In the genomic region with DNA sequence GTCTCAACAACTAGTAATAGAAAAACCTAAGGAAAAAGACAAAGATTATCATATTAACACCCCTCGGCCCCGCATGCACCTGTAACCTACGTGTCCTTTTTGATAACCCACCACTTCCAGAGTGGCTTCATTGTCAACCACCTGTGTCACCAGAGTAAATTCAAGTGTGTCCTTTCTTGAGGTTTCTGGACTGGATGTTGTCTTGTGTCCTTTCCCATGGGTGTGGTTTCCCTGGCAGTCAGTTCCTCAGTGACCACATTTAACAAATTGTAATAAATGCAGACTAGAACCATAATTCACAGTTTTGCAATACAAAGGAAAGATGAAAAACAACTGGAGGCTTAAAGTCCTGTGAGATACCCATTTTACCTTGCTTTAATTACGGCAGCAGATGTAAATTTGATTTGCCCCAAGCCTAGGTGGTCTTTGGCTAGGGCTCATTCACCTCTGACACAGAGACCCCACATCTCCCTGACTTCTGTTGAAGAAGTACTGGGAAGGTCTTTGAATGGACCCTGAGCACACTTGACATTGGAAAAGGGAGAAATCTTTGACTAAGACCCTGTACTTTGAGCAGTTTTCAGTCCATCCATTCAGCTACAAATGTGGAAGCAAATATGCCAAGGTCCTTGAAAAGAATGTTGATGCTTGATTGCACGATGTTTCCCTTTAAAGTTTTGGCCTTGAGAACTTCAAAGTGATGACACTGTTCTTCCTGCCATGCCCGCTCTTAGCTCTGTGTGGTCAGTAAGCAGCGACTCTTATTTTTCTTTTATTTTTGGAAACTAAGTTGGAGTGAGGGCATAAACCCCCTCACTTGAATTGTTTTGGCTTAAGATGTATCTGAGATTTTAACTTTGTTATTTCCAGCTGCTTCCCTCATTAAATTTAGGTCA, we compare ENCODE assay signal across 1 cellular context.
TF ChIP-seq lines count a peak whose summit lies in the region.

No MANE protein-coding gene starts in this region.

TF ChIP-seq in GM23338, 12 proteins besides CTCF, POLR2A, EP300 and RAD21 (continued from another document):
- TF ChIP-seq, protein P1, sequence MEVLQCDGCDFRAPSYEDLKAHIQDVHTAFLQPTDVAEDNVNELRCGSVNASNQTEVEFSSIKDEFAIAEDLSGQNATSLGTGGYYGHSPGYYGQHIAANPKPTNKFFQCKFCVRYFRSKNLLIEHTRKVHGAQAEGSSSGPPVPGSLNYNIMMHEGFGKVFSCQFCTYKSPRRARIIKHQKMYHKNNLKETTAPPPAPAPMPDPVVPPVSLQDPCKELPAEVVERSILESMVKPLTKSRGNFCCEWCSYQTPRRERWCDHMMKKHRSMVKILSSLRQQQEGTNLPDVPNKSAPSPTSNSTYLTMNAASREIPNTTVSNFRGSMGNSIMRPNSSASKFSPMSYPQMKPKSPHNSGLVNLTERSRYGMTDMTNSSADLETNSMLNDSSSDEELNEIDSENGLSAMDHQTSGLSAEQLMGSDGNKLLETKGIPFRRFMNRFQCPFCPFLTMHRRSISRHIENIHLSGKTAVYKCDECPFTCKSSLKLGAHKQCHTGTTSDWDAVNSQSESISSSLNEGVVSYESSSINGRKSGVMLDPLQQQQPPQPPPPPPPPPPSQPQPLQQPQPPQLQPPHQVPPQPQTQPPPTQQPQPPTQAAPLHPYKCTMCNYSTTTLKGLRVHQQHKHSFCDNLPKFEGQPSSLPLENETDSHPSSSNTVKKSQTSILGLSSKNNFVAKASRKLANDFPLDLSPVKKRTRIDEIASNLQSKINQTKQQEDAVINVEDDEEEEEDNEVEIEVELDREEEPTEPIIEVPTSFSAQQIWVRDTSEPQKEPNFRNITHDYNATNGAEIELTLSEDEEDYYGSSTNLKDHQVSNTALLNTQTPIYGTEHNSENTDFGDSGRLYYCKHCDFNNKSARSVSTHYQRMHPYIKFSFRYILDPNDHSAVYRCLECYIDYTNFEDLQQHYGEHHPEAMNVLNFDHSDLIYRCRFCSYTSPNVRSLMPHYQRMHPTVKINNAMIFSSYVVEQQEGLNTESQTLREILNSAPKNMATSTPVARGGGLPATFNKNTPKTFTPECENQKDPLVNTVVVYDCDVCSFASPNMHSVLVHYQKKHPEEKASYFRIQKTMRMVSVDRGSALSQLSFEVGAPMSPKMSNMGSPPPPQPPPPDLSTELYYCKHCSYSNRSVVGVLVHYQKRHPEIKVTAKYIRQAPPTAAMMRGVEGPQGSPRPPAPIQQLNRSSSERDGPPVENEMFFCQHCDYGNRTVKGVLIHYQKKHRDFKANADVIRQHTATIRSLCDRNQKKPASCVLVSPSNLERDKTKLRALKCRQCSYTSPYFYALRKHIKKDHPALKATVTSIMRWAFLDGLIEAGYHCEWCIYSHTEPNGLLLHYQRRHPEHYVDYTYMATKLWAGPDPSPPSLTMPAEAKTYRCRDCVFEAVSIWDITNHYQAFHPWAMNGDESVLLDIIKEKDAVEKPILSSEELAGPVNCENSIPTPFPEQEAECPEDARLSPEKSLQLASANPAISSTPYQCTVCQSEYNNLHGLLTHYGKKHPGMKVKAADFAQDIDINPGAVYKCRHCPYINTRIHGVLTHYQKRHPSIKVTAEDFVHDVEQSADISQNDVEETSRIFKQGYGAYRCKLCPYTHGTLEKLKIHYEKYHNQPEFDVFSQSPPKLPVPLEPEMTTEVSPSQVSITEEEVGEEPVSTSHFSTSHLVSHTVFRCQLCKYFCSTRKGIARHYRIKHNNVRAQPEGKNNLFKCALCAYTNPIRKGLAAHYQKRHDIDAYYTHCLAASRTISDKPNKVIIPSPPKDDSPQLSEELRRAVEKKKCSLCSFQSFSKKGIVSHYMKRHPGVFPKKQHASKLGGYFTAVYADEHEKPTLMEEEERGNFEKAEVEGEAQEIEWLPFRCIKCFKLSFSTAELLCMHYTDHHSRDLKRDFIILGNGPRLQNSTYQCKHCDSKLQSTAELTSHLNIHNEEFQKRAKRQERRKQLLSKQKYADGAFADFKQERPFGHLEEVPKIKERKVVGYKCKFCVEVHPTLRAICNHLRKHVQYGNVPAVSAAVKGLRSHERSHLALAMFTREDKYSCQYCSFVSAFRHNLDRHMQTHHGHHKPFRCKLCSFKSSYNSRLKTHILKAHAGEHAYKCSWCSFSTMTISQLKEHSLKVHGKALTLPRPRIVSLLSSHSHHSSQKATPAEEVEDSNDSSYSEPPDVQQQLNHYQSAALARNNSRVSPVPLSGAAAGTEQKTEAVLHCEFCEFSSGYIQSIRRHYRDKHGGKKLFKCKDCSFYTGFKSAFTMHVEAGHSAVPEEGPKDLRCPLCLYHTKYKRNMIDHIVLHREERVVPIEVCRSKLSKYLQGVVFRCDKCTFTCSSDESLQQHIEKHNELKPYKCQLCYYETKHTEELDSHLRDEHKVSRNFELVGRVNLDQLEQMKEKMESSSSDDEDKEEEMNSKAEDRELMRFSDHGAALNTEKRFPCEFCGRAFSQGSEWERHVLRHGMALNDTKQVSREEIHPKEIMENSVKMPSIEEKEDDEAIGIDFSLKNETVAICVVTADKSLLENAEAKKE (CRISPR knock-in tag; IDR thresholded peaks at IDR 0.05) = no peak
- no peak for TF ChIP-seq NANOG (IDR thresholded peaks at IDR 0.05; ENCODE audit: borderline replicate concordance)
- TF ChIP-seq, protein P2, sequence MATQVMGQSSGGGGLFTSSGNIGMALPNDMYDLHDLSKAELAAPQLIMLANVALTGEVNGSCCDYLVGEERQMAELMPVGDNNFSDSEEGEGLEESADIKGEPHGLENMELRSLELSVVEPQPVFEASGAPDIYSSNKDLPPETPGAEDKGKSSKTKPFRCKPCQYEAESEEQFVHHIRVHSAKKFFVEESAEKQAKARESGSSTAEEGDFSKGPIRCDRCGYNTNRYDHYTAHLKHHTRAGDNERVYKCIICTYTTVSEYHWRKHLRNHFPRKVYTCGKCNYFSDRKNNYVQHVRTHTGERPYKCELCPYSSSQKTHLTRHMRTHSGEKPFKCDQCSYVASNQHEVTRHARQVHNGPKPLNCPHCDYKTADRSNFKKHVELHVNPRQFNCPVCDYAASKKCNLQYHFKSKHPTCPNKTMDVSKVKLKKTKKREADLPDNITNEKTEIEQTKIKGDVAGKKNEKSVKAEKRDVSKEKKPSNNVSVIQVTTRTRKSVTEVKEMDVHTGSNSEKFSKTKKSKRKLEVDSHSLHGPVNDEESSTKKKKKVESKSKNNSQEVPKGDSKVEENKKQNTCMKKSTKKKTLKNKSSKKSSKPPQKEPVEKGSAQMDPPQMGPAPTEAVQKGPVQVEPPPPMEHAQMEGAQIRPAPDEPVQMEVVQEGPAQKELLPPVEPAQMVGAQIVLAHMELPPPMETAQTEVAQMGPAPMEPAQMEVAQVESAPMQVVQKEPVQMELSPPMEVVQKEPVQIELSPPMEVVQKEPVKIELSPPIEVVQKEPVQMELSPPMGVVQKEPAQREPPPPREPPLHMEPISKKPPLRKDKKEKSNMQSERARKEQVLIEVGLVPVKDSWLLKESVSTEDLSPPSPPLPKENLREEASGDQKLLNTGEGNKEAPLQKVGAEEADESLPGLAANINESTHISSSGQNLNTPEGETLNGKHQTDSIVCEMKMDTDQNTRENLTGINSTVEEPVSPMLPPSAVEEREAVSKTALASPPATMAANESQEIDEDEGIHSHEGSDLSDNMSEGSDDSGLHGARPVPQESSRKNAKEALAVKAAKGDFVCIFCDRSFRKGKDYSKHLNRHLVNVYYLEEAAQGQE (IDR thresholded peaks at IDR 0.05; ENCODE audit: unreplicated experiment) = no peak
- no peak for TF ChIP-seq ZNF331 (CRISPR knock-in tag; IDR thresholded peaks at IDR 0.05; ENCODE audit: low read depth)
- no peak for TF ChIP-seq CREB1 (CRISPR knock-in tag; IDR thresholded peaks at IDR 0.05; ENCODE audit: low read depth)
- TF ChIP-seq STAT1 (IDR thresholded peaks at IDR 0.05; ENCODE audit: unreplicated experiment) = no peak
- no peak for TF ChIP-seq ZNF114 (CRISPR knock-in tag; IDR thresholded peaks at IDR 0.05)
- TF ChIP-seq, protein P3, sequence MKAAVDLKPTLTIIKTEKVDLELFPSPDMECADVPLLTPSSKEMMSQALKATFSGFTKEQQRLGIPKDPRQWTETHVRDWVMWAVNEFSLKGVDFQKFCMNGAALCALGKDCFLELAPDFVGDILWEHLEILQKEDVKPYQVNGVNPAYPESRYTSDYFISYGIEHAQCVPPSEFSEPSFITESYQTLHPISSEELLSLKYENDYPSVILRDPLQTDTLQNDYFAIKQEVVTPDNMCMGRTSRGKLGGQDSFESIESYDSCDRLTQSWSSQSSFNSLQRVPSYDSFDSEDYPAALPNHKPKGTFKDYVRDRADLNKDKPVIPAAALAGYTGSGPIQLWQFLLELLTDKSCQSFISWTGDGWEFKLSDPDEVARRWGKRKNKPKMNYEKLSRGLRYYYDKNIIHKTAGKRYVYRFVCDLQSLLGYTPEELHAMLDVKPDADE (IDR thresholded peaks at IDR 0.05) = no peak
- TF ChIP-seq EZH2 (IDR thresholded peaks at IDR 0.05; ENCODE audit: low read depth, unreplicated experiment) = no peak
- no peak for TF ChIP-seq POLR2AphosphoS5 (IDR thresholded peaks at IDR 0.05; ENCODE audit: low read depth)
